In genomic region chr6:30260036-30260504, GRCh38 we compare ENCODE assay signal across 8 cellular contexts. TPM values are rescaled to one million over a fixed set of nuclear protein-coding genes. Genes with fewer than 3 reads are reported as not detected.
DNase-seq lines count a peak whose midpoint lies in the region; ATAC-seq and TF ChIP-seq lines count a peak whose summit lies in the region.

No MANE protein-coding gene starts in this region.

- H3K27ac ChIP-seq in colonic mucosa (peak overlapping the region; percentile 70), mesendoderm (ENCODE audit: low read depth, low read length) (no peak overlapping the region)

- peak; percentile 17 for ATAC-seq in T-helper 17 cell
- ATAC-seq in GM18868 (IDR thresholded peaks at IDR 0.05; ENCODE audit: unreplicated experiment) = no peak

- H3K27ac Mint-ChIP-seq in T-helper 17 cell = peak overlapping the region; percentile 94
- H3K27ac Mint-ChIP-seq in stimulated activated naive CD8-positive, alpha-beta T cell treated with anti-CD3 and anti-CD28 coated beads, Interleukin-15, Interleukin-2, amounts not matched to agents 100 ng/mL and 50 ng/mL, for 24 hours = peak overlapping the region; percentile 41

- no peak overlapping the region for H4K8ac ChIP-seq in mesendoderm (ENCODE audit: low read depth, low read length)

- H3K4me2 ChIP-seq in mesendoderm (ENCODE audit: low read length) = peak overlapping the region; percentile 86

- no peak overlapping the region for H2AK5ac ChIP-seq in mesendoderm (ENCODE audit: low read length)

- H3K18ac ChIP-seq in mesendoderm (ENCODE audit: low read length) = no peak overlapping the region

- H3K9ac ChIP-seq in colonic mucosa (ENCODE audit: low read depth in 2 of 2, low read length in 2 of 2) (peak overlapping the region in 1 of 2 donors; percentile 78), mesendoderm (ENCODE audit: low read length) (peak overlapping the region; percentile 68)

- no peaks in the 10 kb centered on the region for H3K9me3 Mint-ChIP-seq in stimulated activated naive CD8-positive, alpha-beta T cell treated with anti-CD3 and anti-CD28 coated beads, Interleukin-15, Interleukin-2, amounts not matched to agents 100 ng/mL and 50 ng/mL, for 24 hours

- no peak overlapping the region for H2BK15ac ChIP-seq in mesendoderm (replicated peaks; ENCODE audit: low read depth)

- H3K79me1 ChIP-seq in mesendoderm (ENCODE audit: low read length) = no peaks in the 10 kb centered on the region

- no peak overlapping the region for H2BK120ac ChIP-seq in mesendoderm (ENCODE audit: low read depth, low read length)

- DNase-seq in DMS53 (lab: John Stamatoyannopoulos, UW) = peak; percentile 61
- no peak for DNase-seq in DMS53 treated with DMSO at 0.1 percent for 48 hours (lab: John Stamatoyannopoulos, UW; ENCODE audit: unreplicated experiment)
- DNase-seq in T-helper 17 cell = peak in 1 of 3 donors; percentile 10
- DNase-seq in colonic mucosa = no peak
- DNase-seq in mesendoderm = peak; percentile 26
- no peak for DNase-seq in DMS 273 (lab: John Stamatoyannopoulos, UW; ENCODE audit: unreplicated experiment)

- peaks cover 22% of the 10 kb centered on the region for H3K4me1 Mint-ChIP-seq in T-helper 17 cell
- peaks cover 19% of the 10 kb centered on the region for H3K4me1 Mint-ChIP-seq in stimulated activated naive CD8-positive, alpha-beta T cell treated with anti-CD3 and anti-CD28 coated beads, Interleukin-15, Interleukin-2, amounts not matched to agents 100 ng/mL and 50 ng/mL, for 24 hours (ENCODE audit: low read depth)

- H2BK5ac ChIP-seq in mesendoderm (ENCODE audit: low read length) = no peak overlapping the region

- no peak overlapping the region for H3K23ac ChIP-seq in mesendoderm (ENCODE audit: low read length)

- H3K79me2 ChIP-seq in mesendoderm (ENCODE audit: control insufficient read depth, insufficient read depth, low read length) = no peaks in the 10 kb centered on the region

- no peaks in the 10 kb centered on the region for H3K36me3 ChIP-seq in colonic mucosa
- H3K36me3 ChIP-seq in mesendoderm (ENCODE audit: control insufficient read depth, insufficient read depth, low read length) = no peaks in the 10 kb centered on the region

- H3K4me1 ChIP-seq in colonic mucosa = no peaks in the 10 kb centered on the region
- H3K4me1 ChIP-seq in mesendoderm (ENCODE audit: control insufficient read depth, low read depth, low read length) = no peaks in the 10 kb centered on the region

- H3K27me3 ChIP-seq in colonic mucosa (no peaks in the 10 kb centered on the region), mesendoderm (ENCODE audit: insufficient read depth, low read length, poor library complexity) (peaks cover 2% of the 10 kb centered on the region)

- H3K9me3 ChIP-seq in T-helper 17 cell (ENCODE audit: control insufficient read depth, low read length, poor library complexity, severe bottlenecking) (no peaks in the 10 kb centered on the region), colonic mucosa (no peaks in the 10 kb centered on the region)

- H3K4me3 ChIP-seq in colonic mucosa = peak overlapping the region; percentile 96
- peak overlapping the region; percentile 62 for H3K4me3 ChIP-seq in mesendoderm (ENCODE audit: low read length)

- no peak for TF ChIP-seq CTCF in colonic mucosa (IDR thresholded peaks at IDR 0.05)

- H3K36me3 Mint-ChIP-seq in T-helper 17 cell (ENCODE audit: low read depth) = peaks cover 5% of the 10 kb centered on the region
- peaks cover 34% of the 10 kb centered on the region for H3K36me3 Mint-ChIP-seq in stimulated activated naive CD8-positive, alpha-beta T cell treated with anti-CD3 and anti-CD28 coated beads, Interleukin-15, Interleukin-2, amounts not matched to agents 100 ng/mL and 50 ng/mL, for 24 hours (ENCODE audit: low read depth)

- H3K56ac ChIP-seq in mesendoderm (ENCODE audit: low read length) = peak overlapping the region; percentile 87

- H3K4me3 Mint-ChIP-seq in T-helper 17 cell = peak overlapping the region; percentile 91
- H3K4me3 Mint-ChIP-seq in stimulated activated naive CD8-positive, alpha-beta T cell treated with anti-CD3 and anti-CD28 coated beads, Interleukin-15, Interleukin-2, amounts not matched to agents 100 ng/mL and 50 ng/mL, for 24 hours = peak overlapping the region; percentile 87

- WGBS in mesendoderm (ENCODE audit: extremely low coverage, insufficient coverage, low lambda C conversion rate) = no CpG with 5 or more reads among the region's 40 CpGs

- H3K27me3 Mint-ChIP-seq in T-helper 17 cell = no peaks in the 10 kb centered on the region
- H3K27me3 Mint-ChIP-seq in stimulated activated naive CD8-positive, alpha-beta T cell treated with anti-CD3 and anti-CD28 coated beads, Interleukin-15, Interleukin-2, amounts not matched to agents 100 ng/mL and 50 ng/mL, for 24 hours = peaks cover 2% of the 10 kb centered on the region

- no peak overlapping the region for H4K5ac ChIP-seq in mesendoderm (ENCODE audit: low read length)

- no peak overlapping the region for H3K4ac ChIP-seq in mesendoderm (ENCODE audit: low read depth, low read length)

- intact Hi-C loops in colonic mucosa (cut with DNase I) = no loop called here

RNA-seq across cellular contexts. Expression of gene TRIM26, which starts 46.9 kb away (rescaled TPM):
- total RNA-seq in T-helper 17 cell = 10 to 100 TPM; 51.2 to 63.1 TPM
- total RNA-seq in colonic mucosa = 10 to 100 TPM; 48.2 to 53.5 TPM
- polyA plus RNA-seq in mesendoderm (2013, experiment 1 of 2) = 15.2 TPM
- polyA plus RNA-seq in mesendoderm (2013, experiment 2 of 2) = 16.0 TPM

Comparison
In these comparisons a context has a peak if more than half of its experiments do, and no peak if none do; other contexts are left out.
1. DNase-seq: peak in DMS53 (single experiment) and mesendoderm (single experiment); none in DMS53 treated with DMSO at 0.1 percent for 48 hours (single experiment), colonic mucosa (single experiment) and DMS 273 (single experiment).